ENCODE assay signal across 16 cellular contexts in genomic region chr21:15771311-15771710, GRCh38. TPM values are rescaled to one million over a fixed set of nuclear protein-coding genes. Genes with fewer than 3 reads are reported as not detected.
A peak's percentile ranks its signal among the peaks of the same experiment; 100 is the strongest.
DNase-seq lines count a peak whose midpoint lies in the region; ATAC-seq, FAIRE-seq and TF ChIP-seq lines count a peak whose summit lies in the region.
"Had no signal": no experiment of that assay in that cellular context is flagged by ENCODE, and none has a peak within 500 bp of the region (broad histone marks: within the 10 kb centered on the region; RNA-seq: fewer than 3 reads in every experiment).

No MANE protein-coding gene starts in this region.

- no peak overlapping the region for H2AFZ ChIP-seq in GM23338
- no peak overlapping the region for H2AFZ ChIP-seq in H1 (ENCODE audit: low read length)
- no peak overlapping the region for H2AFZ ChIP-seq in trophoblast cell (ENCODE audit: insufficient read depth, low read length, poor library complexity)

- H3K27ac ChIP-seq in GM23338 (ENCODE audit: low read depth) (no peak overlapping the region), H1 (ENCODE audit: low read depth, low read length) (no peak overlapping the region), trophoblast cell (ENCODE audit: low read depth, low read length) (no peak overlapping the region)

- DNase-seq in GM23338 (ENCODE audit: low spot score) = no peak
- no peak for DNase-seq in T-helper 17 cell
- no peak for DNase-seq in H1 (ENCODE audit: low read depth in 1 of 2, low spot score in 2 of 2)
- DNase-seq in trophoblast cell = no peak
- no peak for DNase-seq in NCI-H128 (lab: John Stamatoyannopoulos, UW; ENCODE audit: unreplicated experiment)
- no peak for DNase-seq in SKM-1 (lab: John Stamatoyannopoulos, UW; ENCODE audit: unreplicated experiment)
- no peak for DNase-seq in DMS53 treated with DMSO at 0.1 percent for 48 hours (lab: John Stamatoyannopoulos, UW; ENCODE audit: unreplicated experiment)
- DNase-seq: C1 segment of cervical spinal cord; CD4-positive, alpha-beta T cell; COR-L47; GF-D8; H7 had no signal

- H3K79me1 ChIP-seq in H1 (ENCODE audit: low read depth, low read length) (no peaks in the 10 kb centered on the region; the same call in 1 of the 2 replicates), trophoblast cell (ENCODE audit: low read length) (no peaks in the 10 kb centered on the region)

- no peaks in the 10 kb centered on the region for H3K23me2 ChIP-seq in H1 (ENCODE audit: low read depth, low read length)

- no peak overlapping the region for H2BK15ac ChIP-seq in H1 (ENCODE audit: low read length)

- CTCF ChIA-PET in H1 (lab: Charles Lee; ENCODE audit: partially characterized antibody) = interaction anchor here (0.9 to 1.1 kb wide), 2 partner anchors 19 to 22 kb away, joined by 3 to 4 read pairs; no protein-coding TSS in a partner anchor

- no peaks in the 10 kb centered on the region; the same call in 1 of the 2 replicates for H3K36me3 ChIP-seq in GM23338 (ENCODE audit: insufficient read depth)
- H3K36me3 ChIP-seq in H1 (ENCODE audit: control insufficient read depth in 2 of 4, insufficient read depth in 4 of 4, low read length in 3 of 4) = peaks cover 0 to 5% (median 0%) of the 10 kb centered on the region in 4 experiments; a peak in 1 of 8 replicates
- H3K36me3 ChIP-seq in trophoblast cell (ENCODE audit: control insufficient read depth in 1 of 2, insufficient read depth in 2 of 2, low read length in 2 of 2) = no peaks in the 10 kb centered on the region

- no peak overlapping the region for H3K18ac ChIP-seq in H1 (ENCODE audit: extremely low read depth, low read length)
- no peak overlapping the region for H3K18ac ChIP-seq in trophoblast cell (ENCODE audit: low read length)

- FAIRE-seq in H1 (lab: Jason Lieb, UNC) = no peak
- FAIRE-seq: A204.1, GM19239 had no signal

- no peak overlapping the region for H4K5ac ChIP-seq in H1 (ENCODE audit: insufficient read length, low read depth, low read length)

- no peak for TF ChIP-seq RAD21 in H1 (IDR thresholded peaks at IDR 0.05 in 1 of 2, conservative IDR thresholded peaks at IDR 0.05 in 1 of 2; ENCODE audit: low read depth in 2 of 2, low read length in 2 of 2)

- H2BK12ac ChIP-seq in H1 (ENCODE audit: low read depth, low read length) (no peak overlapping the region), trophoblast cell (ENCODE audit: low read length) (no peak overlapping the region)

- no peak for TF ChIP-seq EP300 in H1 (IDR thresholded peaks at IDR 0.05; ENCODE audit: borderline replicate concordance in 1 of 2, low read depth in 2 of 2, low read length in 2 of 2)

- H3K27me3 ChIP-seq in GM23338 (ENCODE audit: insufficient read depth) = no peaks in the 10 kb centered on the region
- H3K27me3 ChIP-seq in H1 (replicated peaks in 1 of 4; ENCODE audit: control insufficient read depth in 3 of 4, extremely low read depth in 1 of 4, insufficient read depth in 3 of 4, low read length in 3 of 4) = no peaks in the 10 kb centered on the region
- no peaks in the 10 kb centered on the region for H3K27me3 ChIP-seq in trophoblast cell (ENCODE audit: insufficient read depth, low read length)

- no peaks in the 10 kb centered on the region for H3F3A ChIP-seq in GM23338 (replicated peaks; ENCODE audit: low read depth)

- H3K4me3 ChIP-seq in GM23338 (no peak overlapping the region), H1 (ENCODE audit: extremely low read depth in 1 of 4, insufficient read depth in 2 of 4, low read depth in 3 of 4, low read length in 4 of 4) (no peak overlapping the region), trophoblast cell (ENCODE audit: low read depth, low read length) (no peak overlapping the region)

- H3K9me3 ChIP-seq in T-helper 17 cell (ENCODE audit: control insufficient read depth, low read length, poor library complexity, severe bottlenecking) (no peaks in the 10 kb centered on the region), H1 (ENCODE audit: insufficient read depth in 2 of 2, low read depth in 1 of 2, low read length in 1 of 2) (no peaks in the 10 kb centered on the region), trophoblast cell (ENCODE audit: insufficient read depth, low read depth, low read length) (no peaks in the 10 kb centered on the region)

- H4K91ac ChIP-seq in H1 (replicated peaks; ENCODE audit: insufficient read length, low read length) (no peak overlapping the region), trophoblast cell (ENCODE audit: low read depth, low read length) (no peak overlapping the region)

- H2BK120ac ChIP-seq in H1 (replicated peaks; ENCODE audit: low read depth, low read length) (no peak overlapping the region), trophoblast cell (ENCODE audit: insufficient read depth, low read length, poor library complexity) (no peak overlapping the region)

- no peaks in the 10 kb centered on the region for H3K27me3 Mint-ChIP-seq in GM23338 (ENCODE audit: insufficient read depth, low read depth, poor library complexity)
- H3K27me3 Mint-ChIP-seq in T-helper 17 cell = no peaks in the 10 kb centered on the region
- H3K27me3 Mint-ChIP-seq: B cell; CD4-positive, alpha-beta T cell; IgD-negative memory B cell had no signal

- H2AK5ac ChIP-seq in H1 (ENCODE audit: low read depth, low read length) = no peak overlapping the region
- no peak overlapping the region for H2AK5ac ChIP-seq in trophoblast cell (ENCODE audit: low read length)

- H2BK5ac ChIP-seq in H1 (ENCODE audit: low read depth, low read length) (no peak overlapping the region), trophoblast cell (ENCODE audit: low read depth, low read length, poor library complexity) (no peak overlapping the region)

- peaks cover 57% of the 10 kb centered on the region for H3K4me1 Mint-ChIP-seq in GM23338
- H3K4me1 Mint-ChIP-seq in T-helper 17 cell = peaks cover 44% of the 10 kb centered on the region

- H3K36me3 Mint-ChIP-seq in GM23338 (ENCODE audit: low read depth) (no peaks in the 10 kb centered on the region; the same call in 1 of the 3 replicates), T-helper 17 cell (ENCODE audit: low read depth) (peaks cover 13% of the 10 kb centered on the region)

- H3K4me1 ChIP-seq in GM23338 (ENCODE audit: insufficient read depth) (peaks cover 32% of the 10 kb centered on the region), H1 (replicated peaks in 1 of 4; ENCODE audit: control insufficient read depth in 3 of 4, insufficient read depth in 4 of 4, low read length in 3 of 4) (peaks cover 0 to 9% (median 5%) of the 10 kb centered on the region in 4 experiments; a peak in 3 of 7 replicates), trophoblast cell (ENCODE audit: control insufficient read depth in 1 of 2, insufficient read depth in 2 of 2, low read length in 2 of 2) (no peaks in the 10 kb centered on the region)

- H3K9me3 Mint-ChIP-seq in GM23338 = no peaks in the 10 kb centered on the region
- H3K9me3 Mint-ChIP-seq: IgD-negative memory B cell had no signal

- no peak overlapping the region for H3K4ac ChIP-seq in H1 (replicated peaks; ENCODE audit: insufficient read length, low read depth, low read length)
- peak overlapping the region; percentile 72 for H3K4ac ChIP-seq in trophoblast cell (ENCODE audit: low read depth, low read length)

- POLR2A ChIA-PET in H1 (lab: Charles Lee; ENCODE audit: partially characterized antibody) = interaction anchor here (1.4 kb wide), 1 partner anchor 11 kb away, joined by 3 read pairs; no protein-coding TSS in a partner anchor

- H4K20me1 ChIP-seq in GM23338 (replicated peaks; ENCODE audit: insufficient read depth) = peaks cover 12% of the 10 kb centered on the region; the same call in 1 of the 2 replicates
- H4K20me1 ChIP-seq in H1 (replicated peaks in 1 of 2; ENCODE audit: control insufficient read depth in 1 of 2, insufficient read depth in 2 of 2, low read length in 2 of 2) = peaks cover 0 to 2% of the 10 kb centered on the region in 2 experiments

- H3K9ac ChIP-seq in H1 (replicated peaks in 1 of 4; ENCODE audit: extremely low read depth in 1 of 4, low read depth in 3 of 4, low read length in 3 of 4) (no peak overlapping the region), trophoblast cell (ENCODE audit: low read length) (no peak overlapping the region)

- TF ChIP-seq CTCF in GM23338 (conservative IDR thresholded peaks at IDR 0.05; ENCODE audit: low read depth in 2 of 2) (no peak), H1 (IDR thresholded peaks at IDR 0.05; ENCODE audit: control extremely low read depth in 1 of 3, insufficient read depth in 1 of 3, low read depth in 1 of 3, low read length in 3 of 3) (no peak)

- H2BK20ac ChIP-seq in H1 (ENCODE audit: low read length) = no peak overlapping the region

- H3K27ac Mint-ChIP-seq in GM23338 (no peak overlapping the region; the same call in 1 of the 2 replicates), T-helper 17 cell (no peak overlapping the region)
- H3K27ac Mint-ChIP-seq: B cell; CD4-positive, alpha-beta T cell; IgD-negative memory B cell had no signal

- H3K56ac ChIP-seq in H1 (replicated peaks; ENCODE audit: insufficient read length, low read depth, low read length) = no peak overlapping the region

- H3K23ac ChIP-seq in H1 (ENCODE audit: insufficient read length) (no peak overlapping the region), trophoblast cell (ENCODE audit: low read length) (no peak overlapping the region)

- ATAC-seq in GM23338 (peak; percentile 60), T-helper 17 cell (no peak)

- H3K9me2 ChIP-seq in GM23338 (ENCODE audit: insufficient read depth) = no peaks in the 10 kb centered on the region

- H3K4me3 Mint-ChIP-seq in GM23338 (no peak overlapping the region), T-helper 17 cell (peak overlapping the region; percentile 67)
- H3K4me3 Mint-ChIP-seq: B cell; CD4-positive, alpha-beta T cell; IgD-negative memory B cell had no signal

- H3K14ac ChIP-seq in H1 (ENCODE audit: insufficient read length) (peak overlapping the region; percentile 42), trophoblast cell (ENCODE audit: low read length) (no peak overlapping the region)

- TF ChIP-seq POLR2A in H1 (IDR thresholded peaks at IDR 0.05; ENCODE audit: control extremely low read depth in 1 of 2, low read depth in 2 of 2, low read length in 2 of 2) = no peak

- 90% methylated on average over 6 of the region's 6 CpGs; no CpG with 5 or more reads in 1 of the 2 experiments for WGBS in H1 (ENCODE audit: extremely low coverage in 1 of 2, insufficient coverage in 1 of 2, insufficient read length in 1 of 2, insufficient replicate concordance in 2 of 2, low coverage in 1 of 2, low lambda C conversion rate in 2 of 2, missing lambda C conversion rate in 1 of 2), 2 experiments
- WGBS in trophoblast cell (ENCODE audit: extremely low coverage, insufficient coverage, insufficient read length) = no CpG with 5 or more reads among the region's 6 CpGs

- H4K8ac ChIP-seq in H1 (ENCODE audit: extremely low read depth, insufficient read depth, low read length) (no peak overlapping the region), trophoblast cell (ENCODE audit: low read depth, low read length) (no peak overlapping the region)

- H4K12ac ChIP-seq in trophoblast cell (ENCODE audit: low read depth, low read length) = no peak overlapping the region

- H3K4me2 ChIP-seq in GM23338 = no peak overlapping the region
- H3K4me2 ChIP-seq in H1 (ENCODE audit: insufficient read depth in 1 of 2, low read depth in 2 of 2, low read length in 2 of 2) = no peak overlapping the region
- H3K4me2 ChIP-seq in trophoblast cell (ENCODE audit: low read length) = no peak overlapping the region

- H3K79me2 ChIP-seq in GM23338 (replicated peaks; ENCODE audit: insufficient read depth) = peaks cover 96% of the 10 kb centered on the region
- peaks cover 0 to 97% of the 10 kb centered on the region in 2 experiments; a peak in 2 of 4 replicates for H3K79me2 ChIP-seq in H1 (ENCODE audit: control insufficient read depth in 1 of 2, insufficient read depth in 2 of 2, low read length in 2 of 2)
- H3K79me2 ChIP-seq in trophoblast cell (ENCODE audit: control insufficient read depth, insufficient read depth, low read length, poor library complexity) = no peaks in the 10 kb centered on the region

RNA-seq across cellular contexts. Expression of gene USP25, which starts 41.5 kb away (rescaled TPM):
- 49.2 and 69.3 TPM in 2 replicates for total RNA-seq in GM23338 (2014; rRNA removed; shearing (Covaris generic))
- polyA plus RNA-seq in GM23338 (2016; fragmentation: Nextera tagmentation; extraction: Ambion mirVana) (11.8 and 14.2 TPM in 2 replicates), H1 (2011; rRNA removed) (7.0 and 11.2 TPM in 2 replicates)
- 10 to 100 TPM; 52.0 to 66.7 TPM for total RNA-seq in T-helper 17 cell
- total RNA-seq in H1 (2021; fragmentation: NEBNext Ultra II Directional; extraction: Animal tissue kit (Norgen Biotek cat#: 25700)) = 43.6 and 48.1 TPM in 2 replicates
- 13.1 TPM for polyA plus RNA-seq in H1 (2011; cell fraction: cytosol; rRNA removed)
- 14.8 TPM for polyA plus RNA-seq in H1 (2011; cell fraction: nucleus; rRNA removed)
- 17.4 to 29.7 TPM (median 23.4 TPM) in 4 replicates for polyA plus RNA-seq in H1 (2012, experiment 1 of 2)
- polyA plus RNA-seq in H1 (2012, experiment 2 of 2) = 1.4 TPM
- polyA plus RNA-seq in H1 (2013, experiment 1 of 2) = 24.4 TPM
- 23.8 TPM for polyA plus RNA-seq in H1 (2013, experiment 2 of 2)
- 54.0 and 89.9 TPM in 2 replicates for polyA minus RNA-seq in H1 (2011; rRNA and poly(A)+ RNA removed)
- polyA minus RNA-seq in H1 (2011; cell fraction: cytosol; rRNA and poly(A)+ RNA removed) = 28.2 TPM
- polyA minus RNA-seq in H1 (2011; cell fraction: nucleus; rRNA and poly(A)+ RNA removed) = 170 TPM
- 44.5 and 45.5 TPM in 2 replicates for polyA plus RNA-seq in trophoblast cell (2013)
